ENCODE assay signal across 14 cellular contexts in the genomic region with DNA sequence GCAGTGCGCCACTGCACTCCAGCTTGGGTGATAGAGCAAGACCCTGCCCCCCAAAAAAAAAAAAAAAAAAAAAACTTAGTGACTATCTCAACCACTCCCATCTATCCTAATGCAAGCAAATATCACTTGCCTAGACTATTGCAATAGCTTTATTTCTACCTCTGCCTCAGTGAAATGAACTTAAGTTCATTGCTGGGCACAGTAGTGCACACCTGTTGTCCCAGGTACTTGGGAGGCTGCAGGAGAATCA. TPM values are rescaled to one million over a fixed set of nuclear protein-coding genes. Genes with fewer than 3 reads are reported as not detected.
A peak's percentile ranks its signal among the peaks of the same experiment; 100 is the strongest.
DNase-seq lines count a peak whose midpoint lies in the region; ATAC-seq and TF ChIP-seq lines count a peak whose summit lies in the region.
"Had no signal": no experiment of that assay in that cellular context is flagged by ENCODE, and none has a peak within 500 bp of the region (broad histone marks: within the 10 kb centered on the region; RNA-seq: fewer than 3 reads in every experiment).

No MANE protein-coding gene starts in this region.

- H3K36me3 ChIP-seq in Caco-2 (ENCODE audit: control insufficient read depth, insufficient read depth, low read length): peaks cover 3% of the 10 kb centered on the region
- H3K36me3 ChIP-seq in HUES48 (ENCODE audit: control insufficient read depth, insufficient read depth, low read length): peaks cover 46% of the 10 kb centered on the region
- peaks cover 0 to 40% (median 20%) of the 10 kb centered on the region in 4 donors for H3K36me3 ChIP-seq in upper lobe of left lung
- H3K36me3 ChIP-seq: ovary had no signal

- TF ChIP-seq CTCF in Caco-2 (IDR thresholded peaks at IDR 0.05; ENCODE audit: insufficient read depth in 1 of 2, low read depth in 1 of 2, low read length in 1 of 2, severe bottlenecking in 1 of 2, unreplicated experiment in 1 of 2): no peak
- TF ChIP-seq CTCF in upper lobe of left lung (IDR thresholded peaks at IDR 0.05): no peak

- H3K9me3 Mint-ChIP-seq in Caco-2 (ENCODE audit: unreplicated experiment): no peaks in the 10 kb centered on the region
- no peaks in the 10 kb centered on the region for H3K9me3 Mint-ChIP-seq in effector memory CD8-positive, alpha-beta T cell
- H3K9me3 Mint-ChIP-seq: T-cell had no signal

- intact Hi-C loops in Caco-2 (cut with micrococcal nuclease; ENCODE audit: unreplicated experiment) (no loop called here), left colon (cut with DNase I, micrococcal nuclease) (no loop called here)

- H3K36me3 Mint-ChIP-seq in Caco-2 (ENCODE audit: insufficient read depth, unreplicated experiment): peaks cover 89% of the 10 kb centered on the region
- peaks cover 64% of the 10 kb centered on the region for H3K36me3 Mint-ChIP-seq in effector memory CD8-positive, alpha-beta T cell (ENCODE audit: insufficient read depth)

- H3K27me3 ChIP-seq in Caco-2 (replicated peaks; ENCODE audit: control insufficient read depth, insufficient read depth, low read length) (no peaks in the 10 kb centered on the region), HUES48 (ENCODE audit: control insufficient read depth, insufficient read depth, low read length) (no peaks in the 10 kb centered on the region), upper lobe of left lung (no peaks in the 10 kb centered on the region)
- H3K27me3 ChIP-seq: ovary had no signal

- TF ChIP-seq EP300 in upper lobe of left lung (IDR thresholded peaks at IDR 0.05): no peak

- H3K4me3 ChIP-seq in Caco-2 (ENCODE audit: low read depth, low read length) (no peak overlapping the region), HUES48 (ENCODE audit: low read depth, low read length) (no peak overlapping the region), upper lobe of left lung (no peak overlapping the region)
- H3K4me3 ChIP-seq: lung, ovary had no signal

- peak overlapping the region; percentile 30; the same call in 1 of the 2 replicates for H3K9ac ChIP-seq in HUES48 (ENCODE audit: low read depth, low read length)

- peak overlapping the region; percentile 46 for H3K4me3 Mint-ChIP-seq in Caco-2 (ENCODE audit: unreplicated experiment)
- peak overlapping the region; percentile 13 to 91 for H3K4me3 Mint-ChIP-seq in effector memory CD8-positive, alpha-beta T cell

- peak overlapping the region; percentile 60 for H3K27ac Mint-ChIP-seq in Caco-2 (ENCODE audit: unreplicated experiment)
- peak overlapping the region; percentile 68 to 89 for H3K27ac Mint-ChIP-seq in effector memory CD8-positive, alpha-beta T cell

- CTCF ChIA-PET in Caco-2 (lab: Charles Lee): interaction anchor here (0.7 kb wide), 1 partner anchor 378 kb away, joined by 9 read pairs; no protein-coding TSS in a partner anchor

- POLR2A ChIA-PET in Caco-2 (lab: Charles Lee): interaction anchor here (0.6 kb wide), 1 partner anchor 370 kb away, joined by 6 read pairs; no protein-coding TSS in a partner anchor

- H3K27ac ChIP-seq in HUES48 (ENCODE audit: low read depth, low read length) (no peak overlapping the region), upper lobe of left lung (no peak overlapping the region)
- H3K27ac ChIP-seq: ovary had no signal

- ATAC-seq in effector memory CD8-positive, alpha-beta T cell (replicated peaks): no peak
- no peak for ATAC-seq in upper lobe of left lung (ENCODE audit: low FRiP score in 2 of 2)
- no peak for ATAC-seq in left colon
- ATAC-seq: T-cell had no signal

- peaks cover 10% of the 10 kb centered on the region for H3K4me1 ChIP-seq in Caco-2
- peaks cover 19% of the 10 kb centered on the region for H3K4me1 ChIP-seq in HUES48 (ENCODE audit: control insufficient read depth, insufficient read depth, low read length)
- peaks cover 26 to 43% (median 32%) of the 10 kb centered on the region in 4 donors for H3K4me1 ChIP-seq in upper lobe of left lung

- H3K9me3 ChIP-seq in Caco-2 (no peaks in the 10 kb centered on the region), HUES48 (ENCODE audit: control insufficient read depth, insufficient read depth, low read length) (no peaks in the 10 kb centered on the region), upper lobe of left lung (no peaks in the 10 kb centered on the region)
- H3K9me3 ChIP-seq: ovary had no signal

- 91 to 100% methylated on average over 1 of the region's 1 CpG for WGBS in upper lobe of left lung, 2 donors

- DNase-seq in Caco-2: no peak
- DNase-seq in effector memory CD8-positive, alpha-beta T cell: no peak
- DNase-seq in 8988T: no peak
- no peak for DNase-seq in upper lobe of left lung
- DNase-seq in left colon: no peak
- DNase-seq: COR-L47, HCEC 1CT, head of caudate nucleus, KG1, NCI-H2029 treated with DMSO at 0.1 percent for 48 hours, ovary, T-cell had no signal

- H3K4me1 Mint-ChIP-seq in Caco-2 (ENCODE audit: low read depth, unreplicated experiment): peaks cover 21% of the 10 kb centered on the region
- peaks cover 45 to 56% of the 10 kb centered on the region in 2 donors for H3K4me1 Mint-ChIP-seq in effector memory CD8-positive, alpha-beta T cell (ENCODE audit: low read depth in 2 of 2)

- no peak for TF ChIP-seq POLR2A in upper lobe of left lung (IDR thresholded peaks at IDR 0.05)

- BruUV-seq in Caco-2 (replicated peaks; lab: Mats Ljungman, UMichigan): no TSS peak

- H3K27me3 Mint-ChIP-seq in Caco-2 (ENCODE audit: insufficient read depth, unreplicated experiment): no peaks in the 10 kb centered on the region
- H3K27me3 Mint-ChIP-seq in effector memory CD8-positive, alpha-beta T cell: no peaks in the 10 kb centered on the region

RNA-seq across cellular contexts. Expression of gene RPS29, which starts 4.3 kb away (rescaled TPM):
- total RNA-seq in Caco-2 (2022): 1,677 and 1,733 TPM in 2 replicates
- 1,000 to 10,000 TPM in 4 of 6 donors, 100 to 1,000 TPM in 2; 308 to 5,471 (median 1,242) TPM for total RNA-seq in upper lobe of left lung
- total RNA-seq in left colon: 1,000 to 10,000 TPM; 1,252 to 1,368 TPM

RNA-seq across cellular contexts. Expression of gene LRR1, which starts 16.9 kb away (rescaled TPM):
- total RNA-seq in Caco-2 (2022): 32.0 and 34.8 TPM in 2 replicates
- total RNA-seq in upper lobe of left lung: 10 to 100 TPM in 1 of 6 donors, 1 to 10 TPM in 5; 1.6 to 13.6 (median 8.1) TPM
- 10 to 100 TPM; 18.2 to 26.7 TPM for total RNA-seq in left colon

RNA-seq across cellular contexts. Expression of gene RPL36AL, which starts 38.5 kb away (rescaled TPM):
- total RNA-seq in Caco-2 (2022): 181 and 191 TPM in 2 replicates
- total RNA-seq in upper lobe of left lung: 100 to 1,000 TPM in 5 of 6 donors, 10 to 100 TPM in 1; 98.0 to 264 (median 171) TPM
- total RNA-seq in left colon: 100 to 1,000 TPM; 195 to 213 TPM

RNA-seq across cellular contexts. Expression of gene MGAT2, which starts 38.7 kb away (rescaled TPM):
- 42.1 and 47.5 TPM in 2 replicates for total RNA-seq in Caco-2 (2022)
- 10 to 100 TPM; 14.7 to 41.7 (median 25.5) TPM for total RNA-seq in upper lobe of left lung
- 10 to 100 TPM; 50.5 to 70.4 TPM for total RNA-seq in left colon

RNA-seq across cellular contexts. Expression of gene DNAAF2, which starts 53.2 kb away (rescaled TPM):
- total RNA-seq in Caco-2 (2022): 11.4 and 11.5 TPM in 2 replicates
- total RNA-seq in upper lobe of left lung: 10 to 100 TPM in 3 of 6 donors, 1 to 10 TPM in 3; 6.1 to 17.6 (median 9.6) TPM
- total RNA-seq in left colon: 10 to 100 TPM in 1 of 2 donors, 1 to 10 TPM in 1; 7.7 to 13.5 TPM
